Comparison of ENCODE assay signal across 2 cellular contexts in the genomic region with DNA sequence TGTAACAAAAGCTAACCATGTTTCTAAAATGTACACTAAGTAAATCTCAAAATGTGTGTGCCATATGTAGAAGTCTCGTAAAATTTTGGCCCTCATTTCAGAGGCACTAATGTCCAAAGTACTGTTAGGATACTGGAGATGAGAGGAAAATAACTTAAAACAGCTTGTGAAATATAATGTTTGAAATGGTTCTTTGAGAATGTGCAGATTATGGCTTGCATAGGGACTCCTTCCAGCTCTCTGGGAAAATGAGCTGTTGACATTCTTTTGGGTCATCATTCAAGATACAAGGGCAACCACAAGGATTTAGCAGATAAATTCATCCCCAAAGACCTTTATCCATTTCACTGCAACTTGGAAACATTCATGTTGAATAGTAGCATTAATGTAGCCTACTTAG.
TF ChIP-seq lines count a peak whose summit lies in the region.

No MANE protein-coding gene starts in this region.

TF ChIP-seq in K562, 482 proteins besides CTCF, POLR2A, EP300 and RAD21 (continued from another document):
- TF ChIP-seq, protein P1, sequence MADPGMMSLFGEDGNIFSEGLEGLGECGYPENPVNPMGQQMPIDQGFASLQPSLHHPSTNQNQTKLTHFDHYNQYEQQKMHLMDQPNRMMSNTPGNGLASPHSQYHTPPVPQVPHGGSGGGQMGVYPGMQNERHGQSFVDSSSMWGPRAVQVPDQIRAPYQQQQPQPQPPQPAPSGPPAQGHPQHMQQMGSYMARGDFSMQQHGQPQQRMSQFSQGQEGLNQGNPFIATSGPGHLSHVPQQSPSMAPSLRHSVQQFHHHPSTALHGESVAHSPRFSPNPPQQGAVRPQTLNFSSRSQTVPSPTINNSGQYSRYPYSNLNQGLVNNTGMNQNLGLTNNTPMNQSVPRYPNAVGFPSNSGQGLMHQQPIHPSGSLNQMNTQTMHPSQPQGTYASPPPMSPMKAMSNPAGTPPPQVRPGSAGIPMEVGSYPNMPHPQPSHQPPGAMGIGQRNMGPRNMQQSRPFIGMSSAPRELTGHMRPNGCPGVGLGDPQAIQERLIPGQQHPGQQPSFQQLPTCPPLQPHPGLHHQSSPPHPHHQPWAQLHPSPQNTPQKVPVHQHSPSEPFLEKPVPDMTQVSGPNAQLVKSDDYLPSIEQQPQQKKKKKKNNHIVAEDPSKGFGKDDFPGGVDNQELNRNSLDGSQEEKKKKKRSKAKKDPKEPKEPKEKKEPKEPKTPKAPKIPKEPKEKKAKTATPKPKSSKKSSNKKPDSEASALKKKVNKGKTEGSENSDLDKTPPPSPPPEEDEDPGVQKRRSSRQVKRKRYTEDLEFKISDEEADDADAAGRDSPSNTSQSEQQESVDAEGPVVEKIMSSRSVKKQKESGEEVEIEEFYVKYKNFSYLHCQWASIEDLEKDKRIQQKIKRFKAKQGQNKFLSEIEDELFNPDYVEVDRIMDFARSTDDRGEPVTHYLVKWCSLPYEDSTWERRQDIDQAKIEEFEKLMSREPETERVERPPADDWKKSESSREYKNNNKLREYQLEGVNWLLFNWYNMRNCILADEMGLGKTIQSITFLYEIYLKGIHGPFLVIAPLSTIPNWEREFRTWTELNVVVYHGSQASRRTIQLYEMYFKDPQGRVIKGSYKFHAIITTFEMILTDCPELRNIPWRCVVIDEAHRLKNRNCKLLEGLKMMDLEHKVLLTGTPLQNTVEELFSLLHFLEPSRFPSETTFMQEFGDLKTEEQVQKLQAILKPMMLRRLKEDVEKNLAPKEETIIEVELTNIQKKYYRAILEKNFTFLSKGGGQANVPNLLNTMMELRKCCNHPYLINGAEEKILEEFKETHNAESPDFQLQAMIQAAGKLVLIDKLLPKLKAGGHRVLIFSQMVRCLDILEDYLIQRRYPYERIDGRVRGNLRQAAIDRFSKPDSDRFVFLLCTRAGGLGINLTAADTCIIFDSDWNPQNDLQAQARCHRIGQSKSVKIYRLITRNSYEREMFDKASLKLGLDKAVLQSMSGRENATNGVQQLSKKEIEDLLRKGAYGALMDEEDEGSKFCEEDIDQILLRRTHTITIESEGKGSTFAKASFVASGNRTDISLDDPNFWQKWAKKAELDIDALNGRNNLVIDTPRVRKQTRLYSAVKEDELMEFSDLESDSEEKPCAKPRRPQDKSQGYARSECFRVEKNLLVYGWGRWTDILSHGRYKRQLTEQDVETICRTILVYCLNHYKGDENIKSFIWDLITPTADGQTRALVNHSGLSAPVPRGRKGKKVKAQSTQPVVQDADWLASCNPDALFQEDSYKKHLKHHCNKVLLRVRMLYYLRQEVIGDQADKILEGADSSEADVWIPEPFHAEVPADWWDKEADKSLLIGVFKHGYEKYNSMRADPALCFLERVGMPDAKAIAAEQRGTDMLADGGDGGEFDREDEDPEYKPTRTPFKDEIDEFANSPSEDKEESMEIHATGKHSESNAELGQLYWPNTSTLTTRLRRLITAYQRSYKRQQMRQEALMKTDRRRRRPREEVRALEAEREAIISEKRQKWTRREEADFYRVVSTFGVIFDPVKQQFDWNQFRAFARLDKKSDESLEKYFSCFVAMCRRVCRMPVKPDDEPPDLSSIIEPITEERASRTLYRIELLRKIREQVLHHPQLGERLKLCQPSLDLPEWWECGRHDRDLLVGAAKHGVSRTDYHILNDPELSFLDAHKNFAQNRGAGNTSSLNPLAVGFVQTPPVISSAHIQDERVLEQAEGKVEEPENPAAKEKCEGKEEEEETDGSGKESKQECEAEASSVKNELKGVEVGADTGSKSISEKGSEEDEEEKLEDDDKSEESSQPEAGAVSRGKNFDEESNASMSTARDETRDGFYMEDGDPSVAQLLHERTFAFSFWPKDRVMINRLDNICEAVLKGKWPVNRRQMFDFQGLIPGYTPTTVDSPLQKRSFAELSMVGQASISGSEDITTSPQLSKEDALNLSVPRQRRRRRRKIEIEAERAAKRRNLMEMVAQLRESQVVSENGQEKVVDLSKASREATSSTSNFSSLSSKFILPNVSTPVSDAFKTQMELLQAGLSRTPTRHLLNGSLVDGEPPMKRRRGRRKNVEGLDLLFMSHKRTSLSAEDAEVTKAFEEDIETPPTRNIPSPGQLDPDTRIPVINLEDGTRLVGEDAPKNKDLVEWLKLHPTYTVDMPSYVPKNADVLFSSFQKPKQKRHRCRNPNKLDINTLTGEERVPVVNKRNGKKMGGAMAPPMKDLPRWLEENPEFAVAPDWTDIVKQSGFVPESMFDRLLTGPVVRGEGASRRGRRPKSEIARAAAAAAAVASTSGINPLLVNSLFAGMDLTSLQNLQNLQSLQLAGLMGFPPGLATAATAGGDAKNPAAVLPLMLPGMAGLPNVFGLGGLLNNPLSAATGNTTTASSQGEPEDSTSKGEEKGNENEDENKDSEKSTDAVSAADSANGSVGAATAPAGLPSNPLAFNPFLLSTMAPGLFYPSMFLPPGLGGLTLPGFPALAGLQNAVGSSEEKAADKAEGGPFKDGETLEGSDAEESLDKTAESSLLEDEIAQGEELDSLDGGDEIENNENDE (IDR thresholded peaks at IDR 0.05; ENCODE audit: low read depth, low read length), result no peak
- TF ChIP-seq CREB1 (IDR thresholded peaks at IDR 0.05) (no peak), CREB1 (CRISPR knock-in tag; IDR thresholded peaks at IDR 0.05) (no peak), ZNF408 (CRISPR knock-in tag; IDR thresholded peaks at IDR 0.05; ENCODE audit: low read depth) (no peak), NBN (IDR thresholded peaks at IDR 0.05; ENCODE audit: low read depth) (no peak)

TF ChIP-seq in GM23338, 12 proteins besides CTCF, POLR2A, EP300 and RAD21 (continued from another document):
- TF ChIP-seq, protein P2, sequence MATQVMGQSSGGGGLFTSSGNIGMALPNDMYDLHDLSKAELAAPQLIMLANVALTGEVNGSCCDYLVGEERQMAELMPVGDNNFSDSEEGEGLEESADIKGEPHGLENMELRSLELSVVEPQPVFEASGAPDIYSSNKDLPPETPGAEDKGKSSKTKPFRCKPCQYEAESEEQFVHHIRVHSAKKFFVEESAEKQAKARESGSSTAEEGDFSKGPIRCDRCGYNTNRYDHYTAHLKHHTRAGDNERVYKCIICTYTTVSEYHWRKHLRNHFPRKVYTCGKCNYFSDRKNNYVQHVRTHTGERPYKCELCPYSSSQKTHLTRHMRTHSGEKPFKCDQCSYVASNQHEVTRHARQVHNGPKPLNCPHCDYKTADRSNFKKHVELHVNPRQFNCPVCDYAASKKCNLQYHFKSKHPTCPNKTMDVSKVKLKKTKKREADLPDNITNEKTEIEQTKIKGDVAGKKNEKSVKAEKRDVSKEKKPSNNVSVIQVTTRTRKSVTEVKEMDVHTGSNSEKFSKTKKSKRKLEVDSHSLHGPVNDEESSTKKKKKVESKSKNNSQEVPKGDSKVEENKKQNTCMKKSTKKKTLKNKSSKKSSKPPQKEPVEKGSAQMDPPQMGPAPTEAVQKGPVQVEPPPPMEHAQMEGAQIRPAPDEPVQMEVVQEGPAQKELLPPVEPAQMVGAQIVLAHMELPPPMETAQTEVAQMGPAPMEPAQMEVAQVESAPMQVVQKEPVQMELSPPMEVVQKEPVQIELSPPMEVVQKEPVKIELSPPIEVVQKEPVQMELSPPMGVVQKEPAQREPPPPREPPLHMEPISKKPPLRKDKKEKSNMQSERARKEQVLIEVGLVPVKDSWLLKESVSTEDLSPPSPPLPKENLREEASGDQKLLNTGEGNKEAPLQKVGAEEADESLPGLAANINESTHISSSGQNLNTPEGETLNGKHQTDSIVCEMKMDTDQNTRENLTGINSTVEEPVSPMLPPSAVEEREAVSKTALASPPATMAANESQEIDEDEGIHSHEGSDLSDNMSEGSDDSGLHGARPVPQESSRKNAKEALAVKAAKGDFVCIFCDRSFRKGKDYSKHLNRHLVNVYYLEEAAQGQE (IDR thresholded peaks at IDR 0.05; ENCODE audit: unreplicated experiment), result no peak
- TF ChIP-seq EZH2phosphoT487 (IDR thresholded peaks at IDR 0.05; ENCODE audit: unreplicated experiment) (no peak), ZNF114 (CRISPR knock-in tag; IDR thresholded peaks at IDR 0.05) (no peak), POLR2AphosphoS5 (IDR thresholded peaks at IDR 0.05; ENCODE audit: low read depth) (no peak), NANOG (IDR thresholded peaks at IDR 0.05; ENCODE audit: borderline replicate concordance) (no peak)
- TF ChIP-seq, protein P3, sequence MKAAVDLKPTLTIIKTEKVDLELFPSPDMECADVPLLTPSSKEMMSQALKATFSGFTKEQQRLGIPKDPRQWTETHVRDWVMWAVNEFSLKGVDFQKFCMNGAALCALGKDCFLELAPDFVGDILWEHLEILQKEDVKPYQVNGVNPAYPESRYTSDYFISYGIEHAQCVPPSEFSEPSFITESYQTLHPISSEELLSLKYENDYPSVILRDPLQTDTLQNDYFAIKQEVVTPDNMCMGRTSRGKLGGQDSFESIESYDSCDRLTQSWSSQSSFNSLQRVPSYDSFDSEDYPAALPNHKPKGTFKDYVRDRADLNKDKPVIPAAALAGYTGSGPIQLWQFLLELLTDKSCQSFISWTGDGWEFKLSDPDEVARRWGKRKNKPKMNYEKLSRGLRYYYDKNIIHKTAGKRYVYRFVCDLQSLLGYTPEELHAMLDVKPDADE (IDR thresholded peaks at IDR 0.05), result no peak
- TF ChIP-seq, protein P4, sequence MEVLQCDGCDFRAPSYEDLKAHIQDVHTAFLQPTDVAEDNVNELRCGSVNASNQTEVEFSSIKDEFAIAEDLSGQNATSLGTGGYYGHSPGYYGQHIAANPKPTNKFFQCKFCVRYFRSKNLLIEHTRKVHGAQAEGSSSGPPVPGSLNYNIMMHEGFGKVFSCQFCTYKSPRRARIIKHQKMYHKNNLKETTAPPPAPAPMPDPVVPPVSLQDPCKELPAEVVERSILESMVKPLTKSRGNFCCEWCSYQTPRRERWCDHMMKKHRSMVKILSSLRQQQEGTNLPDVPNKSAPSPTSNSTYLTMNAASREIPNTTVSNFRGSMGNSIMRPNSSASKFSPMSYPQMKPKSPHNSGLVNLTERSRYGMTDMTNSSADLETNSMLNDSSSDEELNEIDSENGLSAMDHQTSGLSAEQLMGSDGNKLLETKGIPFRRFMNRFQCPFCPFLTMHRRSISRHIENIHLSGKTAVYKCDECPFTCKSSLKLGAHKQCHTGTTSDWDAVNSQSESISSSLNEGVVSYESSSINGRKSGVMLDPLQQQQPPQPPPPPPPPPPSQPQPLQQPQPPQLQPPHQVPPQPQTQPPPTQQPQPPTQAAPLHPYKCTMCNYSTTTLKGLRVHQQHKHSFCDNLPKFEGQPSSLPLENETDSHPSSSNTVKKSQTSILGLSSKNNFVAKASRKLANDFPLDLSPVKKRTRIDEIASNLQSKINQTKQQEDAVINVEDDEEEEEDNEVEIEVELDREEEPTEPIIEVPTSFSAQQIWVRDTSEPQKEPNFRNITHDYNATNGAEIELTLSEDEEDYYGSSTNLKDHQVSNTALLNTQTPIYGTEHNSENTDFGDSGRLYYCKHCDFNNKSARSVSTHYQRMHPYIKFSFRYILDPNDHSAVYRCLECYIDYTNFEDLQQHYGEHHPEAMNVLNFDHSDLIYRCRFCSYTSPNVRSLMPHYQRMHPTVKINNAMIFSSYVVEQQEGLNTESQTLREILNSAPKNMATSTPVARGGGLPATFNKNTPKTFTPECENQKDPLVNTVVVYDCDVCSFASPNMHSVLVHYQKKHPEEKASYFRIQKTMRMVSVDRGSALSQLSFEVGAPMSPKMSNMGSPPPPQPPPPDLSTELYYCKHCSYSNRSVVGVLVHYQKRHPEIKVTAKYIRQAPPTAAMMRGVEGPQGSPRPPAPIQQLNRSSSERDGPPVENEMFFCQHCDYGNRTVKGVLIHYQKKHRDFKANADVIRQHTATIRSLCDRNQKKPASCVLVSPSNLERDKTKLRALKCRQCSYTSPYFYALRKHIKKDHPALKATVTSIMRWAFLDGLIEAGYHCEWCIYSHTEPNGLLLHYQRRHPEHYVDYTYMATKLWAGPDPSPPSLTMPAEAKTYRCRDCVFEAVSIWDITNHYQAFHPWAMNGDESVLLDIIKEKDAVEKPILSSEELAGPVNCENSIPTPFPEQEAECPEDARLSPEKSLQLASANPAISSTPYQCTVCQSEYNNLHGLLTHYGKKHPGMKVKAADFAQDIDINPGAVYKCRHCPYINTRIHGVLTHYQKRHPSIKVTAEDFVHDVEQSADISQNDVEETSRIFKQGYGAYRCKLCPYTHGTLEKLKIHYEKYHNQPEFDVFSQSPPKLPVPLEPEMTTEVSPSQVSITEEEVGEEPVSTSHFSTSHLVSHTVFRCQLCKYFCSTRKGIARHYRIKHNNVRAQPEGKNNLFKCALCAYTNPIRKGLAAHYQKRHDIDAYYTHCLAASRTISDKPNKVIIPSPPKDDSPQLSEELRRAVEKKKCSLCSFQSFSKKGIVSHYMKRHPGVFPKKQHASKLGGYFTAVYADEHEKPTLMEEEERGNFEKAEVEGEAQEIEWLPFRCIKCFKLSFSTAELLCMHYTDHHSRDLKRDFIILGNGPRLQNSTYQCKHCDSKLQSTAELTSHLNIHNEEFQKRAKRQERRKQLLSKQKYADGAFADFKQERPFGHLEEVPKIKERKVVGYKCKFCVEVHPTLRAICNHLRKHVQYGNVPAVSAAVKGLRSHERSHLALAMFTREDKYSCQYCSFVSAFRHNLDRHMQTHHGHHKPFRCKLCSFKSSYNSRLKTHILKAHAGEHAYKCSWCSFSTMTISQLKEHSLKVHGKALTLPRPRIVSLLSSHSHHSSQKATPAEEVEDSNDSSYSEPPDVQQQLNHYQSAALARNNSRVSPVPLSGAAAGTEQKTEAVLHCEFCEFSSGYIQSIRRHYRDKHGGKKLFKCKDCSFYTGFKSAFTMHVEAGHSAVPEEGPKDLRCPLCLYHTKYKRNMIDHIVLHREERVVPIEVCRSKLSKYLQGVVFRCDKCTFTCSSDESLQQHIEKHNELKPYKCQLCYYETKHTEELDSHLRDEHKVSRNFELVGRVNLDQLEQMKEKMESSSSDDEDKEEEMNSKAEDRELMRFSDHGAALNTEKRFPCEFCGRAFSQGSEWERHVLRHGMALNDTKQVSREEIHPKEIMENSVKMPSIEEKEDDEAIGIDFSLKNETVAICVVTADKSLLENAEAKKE (CRISPR knock-in tag; IDR thresholded peaks at IDR 0.05), result no peak
TF ChIP-seq in GM23338: peak in this region for 0.
